ENCODE assay signal across 13 cellular contexts in genomic region chr4:147735413-147736301, GRCh38. TPM values are rescaled to one million over a fixed set of nuclear protein-coding genes. Genes with fewer than 3 reads are reported as not detected.
DNase-seq lines count a peak whose midpoint lies in the region; ATAC-seq, FAIRE-seq and TF ChIP-seq lines count a peak whose summit lies in the region.
"Had no signal": no experiment of that assay in that cellular context is flagged by ENCODE, and none has a peak within 500 bp of the region (broad histone marks: within the 10 kb centered on the region; RNA-seq: fewer than 3 reads in every experiment).

No MANE protein-coding gene starts in this region.

- no peaks in the 10 kb centered on the region for H3K27me3 ChIP-seq in CD4-positive, CD25-positive, alpha-beta regulatory T cell (ENCODE audit: control insufficient read depth, insufficient read depth, low read length)
- no peaks in the 10 kb centered on the region for H3K27me3 ChIP-seq in MM.1S (replicated peaks; ENCODE audit: insufficient read depth, low read length)
- H3K27me3 ChIP-seq in foreskin keratinocyte = no peaks in the 10 kb centered on the region

- peaks cover 84% of the 10 kb centered on the region for H3K79me2 ChIP-seq in MM.1S (ENCODE audit: low read length)

- no peaks in the 10 kb centered on the region for H3K9me2 ChIP-seq in MM.1S (replicated peaks; ENCODE audit: insufficient read depth, low read length)

- peaks cover 7% of the 10 kb centered on the region for H4K20me1 ChIP-seq in MM.1S (ENCODE audit: insufficient read depth, low read length)

- TF ChIP-seq CTCF in MM.1S (IDR thresholded peaks at IDR 0.05; ENCODE audit: low read length) (no peak), foreskin keratinocyte (conservative IDR thresholded peaks at IDR 0.05) (no peak)

- peak overlapping the region in 3 of 4 donors; percentile 2 to 72 (median 44) for H3K4me3 Mint-ChIP-seq in CD4-positive, CD25-positive, alpha-beta regulatory T cell
- H3K4me3 Mint-ChIP-seq: naive B cell had no signal

- no peaks in the 10 kb centered on the region for H3K36me3 Mint-ChIP-seq in CD4-positive, CD25-positive, alpha-beta regulatory T cell
- H3K36me3 Mint-ChIP-seq: naive B cell had no signal

- peaks cover 0 to 1% (median 0%) of the 10 kb centered on the region in 7 donors for H3K9me3 Mint-ChIP-seq in CD4-positive, CD25-positive, alpha-beta regulatory T cell
- H3K9me3 Mint-ChIP-seq: naive B cell had no signal

- peaks cover 26% of the 10 kb centered on the region for H3F3A ChIP-seq in MM.1S (ENCODE audit: insufficient read depth, low read length)

- peak overlapping the region; percentile 96 for H3K4me2 ChIP-seq in MM.1S (ENCODE audit: low read depth, low read length)

- H2AFZ ChIP-seq in MM.1S (ENCODE audit: low read length) = no peak overlapping the region

- peaks cover 14 to 50% (median 43%) of the 10 kb centered on the region in 4 donors for H3K4me1 Mint-ChIP-seq in CD4-positive, CD25-positive, alpha-beta regulatory T cell

- no peaks in the 10 kb centered on the region for H3K27me3 Mint-ChIP-seq in CD4-positive, CD25-positive, alpha-beta regulatory T cell

- peaks cover 49% of the 10 kb centered on the region for H3K4me1 ChIP-seq in CD4-positive, CD25-positive, alpha-beta regulatory T cell (ENCODE audit: control insufficient read depth, insufficient read depth, low read length, poor library complexity, severe bottlenecking)
- H3K4me1 ChIP-seq in MM.1S (ENCODE audit: low read length) (peaks cover 30% of the 10 kb centered on the region), foreskin keratinocyte (peaks cover 27% of the 10 kb centered on the region)

- H3K9ac ChIP-seq in MM.1S (ENCODE audit: low read length) = no peak overlapping the region

- no peak overlapping the region for H3K27ac ChIP-seq in CD4-positive, CD25-positive, alpha-beta regulatory T cell (ENCODE audit: insufficient read depth, low read length, poor library complexity, severe bottlenecking)
- peak overlapping the region; percentile 10; the same call in 1 of the 2 replicates for H3K27ac ChIP-seq in MM.1S (ENCODE audit: low read length)
- H3K27ac ChIP-seq in foreskin keratinocyte = peak overlapping the region; percentile 19

- H3K9me3 ChIP-seq in CD4-positive, CD25-positive, alpha-beta regulatory T cell (ENCODE audit: control insufficient read depth in 2 of 2, low read length in 2 of 2) = no peaks in the 10 kb centered on the region
- no peaks in the 10 kb centered on the region for H3K9me3 ChIP-seq in MM.1S (replicated peaks; ENCODE audit: insufficient read depth, low read length)

- peak overlapping the region; percentile 1 for H3K4me3 ChIP-seq in CD4-positive, CD25-positive, alpha-beta regulatory T cell (ENCODE audit: low read depth, low read length)
- H3K4me3 ChIP-seq in MM.1S (ENCODE audit: low read length) = peak overlapping the region; percentile 15

- H3K27ac Mint-ChIP-seq in CD4-positive, CD25-positive, alpha-beta regulatory T cell = peak overlapping the region in 2 of 3 donors; percentile 13 to 35
- H3K27ac Mint-ChIP-seq: naive B cell had no signal

- peak in 1 of 3 donors; percentile 30 for DNase-seq in CD4-positive, CD25-positive, alpha-beta regulatory T cell
- DNase-seq in MM.1S = peak; percentile 23
- peak; percentile 20 to 58 for DNase-seq in foreskin keratinocyte
- DNase-seq in dedifferentiated amniotic fluid mesenchymal stem cell (ENCODE audit: extremely low spot score) = no peak
- DNase-seq in NCI-H1417 (lab: John Stamatoyannopoulos, UW) = no peak
- DNase-seq in HTR-8/SVneo (ENCODE audit: insufficient read length, low spot score) = no peak
- DNase-seq in UCSD-AML1 (lab: John Stamatoyannopoulos, UW; ENCODE audit: unreplicated experiment) = no peak
- DNase-seq: Calu3; naive B cell; NCI-H82; stimulated activated CD8-positive, alpha-beta memory T cell treated with anti-CD3 and anti-CD28 coated beads, Interleukin-4, amount 100 ng/mL, for 48 hours had no signal

- no peak for FAIRE-seq in HTR-8/SVneo (lab: Jason Lieb, UNC)
- FAIRE-seq: endometrium had no signal

- no peak for ATAC-seq in CD4-positive, CD25-positive, alpha-beta regulatory T cell (ENCODE audit: low read depth in 2 of 2)
- ATAC-seq in GM19452 (IDR thresholded peaks at IDR 0.05; ENCODE audit: unreplicated experiment) (peak; percentile 19), foreskin keratinocyte (no peak)

- no peaks in the 10 kb centered on the region for H3K36me3 ChIP-seq in CD4-positive, CD25-positive, alpha-beta regulatory T cell (ENCODE audit: control insufficient read depth, insufficient read depth, low read length)
- H3K36me3 ChIP-seq in MM.1S (replicated peaks; ENCODE audit: insufficient read depth, low read length) = no peaks in the 10 kb centered on the region

RNA-seq across cellular contexts. Expression of gene ARHGAP10, which starts 3.8 kb away (rescaled TPM):
- 14.1 TPM for total RNA-seq in CD4-positive, CD25-positive, alpha-beta regulatory T cell
- polyA plus RNA-seq in CD4-positive, CD25-positive, alpha-beta regulatory T cell = 1 to 10 TPM; 2.9 to 5.6 (median 4.4) TPM
- 25.9 and 26.9 TPM in 2 replicates for total RNA-seq in foreskin keratinocyte
- polyA plus RNA-seq in foreskin keratinocyte = 18.2 and 18.8 TPM in 2 replicates

RNA-seq across cellular contexts. Expression of gene PRMT9, which starts 51.7 kb away (rescaled TPM):
- 27.5 TPM for total RNA-seq in CD4-positive, CD25-positive, alpha-beta regulatory T cell
- polyA plus RNA-seq in CD4-positive, CD25-positive, alpha-beta regulatory T cell = 1 to 10 TPM; 5.8 to 8.9 (median 6.5) TPM
- total RNA-seq in foreskin keratinocyte = 6.5 and 6.8 TPM in 2 replicates
- polyA plus RNA-seq in foreskin keratinocyte = 2.9 and 4.1 TPM in 2 replicates

Comparison
In these comparisons a context has a peak if more than half of its experiments do, and no peak if none do; other contexts are left out.
1. DNase-seq: peak in MM.1S (single experiment) and foreskin keratinocyte (2 of 2); none in dedifferentiated amniotic fluid mesenchymal stem cell (single experiment), NCI-H1417 (0 of 3), HTR-8/SVneo (single experiment) and UCSD-AML1 (single experiment).